In genomic region chr14:70808023-70808401, GRCh38 we compare ENCODE assay signal across 8 cellular contexts. TPM values are rescaled to one million over a fixed set of nuclear protein-coding genes. Genes with fewer than 3 reads are reported as not detected.
A peak's percentile ranks its signal among the peaks of the same experiment; 100 is the strongest.
DNase-seq lines count a peak whose midpoint lies in the region; ATAC-seq and TF ChIP-seq lines count a peak whose summit lies in the region.

No MANE protein-coding gene starts in this region.

- H3K36me3 Mint-ChIP-seq in activated naive CD8-positive, alpha-beta T cell treated with anti-CD3 and anti-CD28 coated beads, Interleukin-2, amount 50 U/mL, for 24 hours (ENCODE audit: low read depth) = peaks cover 2% of the 10 kb centered on the region
- H3K36me3 Mint-ChIP-seq in stimulated activated memory B cell treated with anti-CD40 and anti-IgM and Interleukin-4, amounts not matched to agents 10 μg/mL and 1 μg/mL and 100 μg/mL, for 72 hours = no peaks in the 10 kb centered on the region

- 31% methylated on average over 6 of the region's 6 CpGs for WGBS in right lobe of liver (ENCODE audit: insufficient coverage, low coverage, low lambda C conversion rate, missing lambda C conversion rate)

- no peak overlapping the region for H3K4me3 Mint-ChIP-seq in activated naive CD8-positive, alpha-beta T cell treated with anti-CD3 and anti-CD28 coated beads, Interleukin-2, amount 50 U/mL, for 24 hours
- no peak overlapping the region for H3K4me3 Mint-ChIP-seq in stimulated activated memory B cell treated with anti-CD40 and anti-IgM and Interleukin-4, amounts not matched to agents 10 μg/mL and 1 μg/mL and 100 μg/mL, for 72 hours

- no peak for TF ChIP-seq CTCF in right lobe of liver (IDR thresholded peaks at IDR 0.05)

- H3K27ac Mint-ChIP-seq in activated naive CD8-positive, alpha-beta T cell treated with anti-CD3 and anti-CD28 coated beads, Interleukin-2, amount 50 U/mL, for 24 hours = peak overlapping the region; percentile 75
- peak overlapping the region; percentile 81 for H3K27ac Mint-ChIP-seq in stimulated activated memory B cell treated with anti-CD40 and anti-IgM and Interleukin-4, amounts not matched to agents 10 μg/mL and 1 μg/mL and 100 μg/mL, for 72 hours

- no peaks in the 10 kb centered on the region for H3K36me3 ChIP-seq in right lobe of liver

- H3K27me3 ChIP-seq in right lobe of liver = no peaks in the 10 kb centered on the region

- peaks cover 0 to 6% (median 0%) of the 10 kb centered on the region in 4 donors for H3K4me1 ChIP-seq in right lobe of liver

- ATAC-seq in activated naive CD8-positive, alpha-beta T cell treated with anti-CD3 and anti-CD28 coated beads, Interleukin-2, amount 50 U/mL, for 24 hours = peak; percentile 35
- ATAC-seq in right lobe of liver (no peak), GM21526 (IDR thresholded peaks at IDR 0.05; ENCODE audit: low FRiP score, unreplicated experiment) (no peak), HG02759 (IDR thresholded peaks at IDR 0.05; ENCODE audit: unreplicated experiment) (no peak)
- peak; percentile 42 for ATAC-seq in stimulated activated memory B cell treated with anti-CD40 and anti-IgM and Interleukin-4, amounts not matched to agents 10 μg/mL and 1 μg/mL and 100 μg/mL, for 72 hours

- H3K27ac ChIP-seq in right lobe of liver = no peak overlapping the region

- intact Hi-C loops in right lobe of liver (cut with DNase I) = loop anchor here in 1 of 2 donors (10.0 kb wide), 1 partner anchor 73 kb away; no protein-coding TSS in a partner anchor

- peak; percentile 55 for DNase-seq in activated gamma-delta T cell treated with Interleukin-2 at 50 U/mL for 16 hours
- no peak for DNase-seq in activated gamma-delta T cell (lab: John Stamatoyannopoulos, UW)
- peak; percentile 28 for DNase-seq in RPMI8226
- peak; percentile 62 for DNase-seq in activated naive CD8-positive, alpha-beta T cell treated with anti-CD3 and anti-CD28 coated beads, Interleukin-2, amount 50 U/mL, for 24 hours
- no peak for DNase-seq in right lobe of liver

- TF ChIP-seq POLR2A in right lobe of liver (IDR thresholded peaks at IDR 0.05) = no peak

- H3K9me3 ChIP-seq in right lobe of liver = no peaks in the 10 kb centered on the region

- no peaks in the 10 kb centered on the region for H3K9me3 Mint-ChIP-seq in activated naive CD8-positive, alpha-beta T cell treated with anti-CD3 and anti-CD28 coated beads, Interleukin-2, amount 50 U/mL, for 24 hours
- no peaks in the 10 kb centered on the region for H3K9me3 Mint-ChIP-seq in stimulated activated memory B cell treated with anti-CD40 and anti-IgM and Interleukin-4, amounts not matched to agents 10 μg/mL and 1 μg/mL and 100 μg/mL, for 72 hours

- peak overlapping the region; percentile 62 to 85 (median 81) for H3K4me3 ChIP-seq in right lobe of liver

- peaks cover 16% of the 10 kb centered on the region for H3K4me1 Mint-ChIP-seq in activated naive CD8-positive, alpha-beta T cell treated with anti-CD3 and anti-CD28 coated beads, Interleukin-2, amount 50 U/mL, for 24 hours
- H3K4me1 Mint-ChIP-seq in stimulated activated memory B cell treated with anti-CD40 and anti-IgM and Interleukin-4, amounts not matched to agents 10 μg/mL and 1 μg/mL and 100 μg/mL, for 72 hours = peaks cover 35% of the 10 kb centered on the region

- peaks cover 3% of the 10 kb centered on the region for H3K27me3 Mint-ChIP-seq in activated naive CD8-positive, alpha-beta T cell treated with anti-CD3 and anti-CD28 coated beads, Interleukin-2, amount 50 U/mL, for 24 hours
- H3K27me3 Mint-ChIP-seq in stimulated activated memory B cell treated with anti-CD40 and anti-IgM and Interleukin-4, amounts not matched to agents 10 μg/mL and 1 μg/mL and 100 μg/mL, for 72 hours = no peaks in the 10 kb centered on the region

RNA-seq across cellular contexts. Expression of gene MAP3K9, which starts 1.3 kb away (rescaled TPM):
- 1 to 10 TPM; 2.0 to 3.6 (median 2.7) TPM for total RNA-seq in right lobe of liver

Comparison
In these comparisons a context has a peak if more than half of its experiments do, and no peak if none do; other contexts are left out.
1. DNase-seq: peak in activated gamma-delta T cell treated with Interleukin-2 at 50 U/mL for 16 hours (single experiment), RPMI8226 (single experiment) and activated naive CD8-positive, alpha-beta T cell treated with anti-CD3 and anti-CD28 coated beads, Interleukin-2, amount 50 U/mL, for 24 hours (single experiment); none in activated gamma-delta T cell (single experiment) and right lobe of liver (0 of 3).
2. ATAC-seq: peak in activated naive CD8-positive, alpha-beta T cell treated with anti-CD3 and anti-CD28 coated beads, Interleukin-2, amount 50 U/mL, for 24 hours (single experiment) and stimulated activated memory B cell treated with anti-CD40 and anti-IgM and Interleukin-4, amounts not matched to agents 10 μg/mL and 1 μg/mL and 100 μg/mL, for 72 hours (single experiment); none in right lobe of liver (0 of 4), GM21526 (single experiment) and HG02759 (single experiment).